Comparison of ENCODE assay signal across 28 cellular contexts in genomic region chr14:29320261-29320660, GRCh38.
DNase-seq lines count a peak whose midpoint lies in the region; ATAC-seq and TF ChIP-seq lines count a peak whose summit lies in the region.
"Had no signal": no experiment of that assay in that cellular context is flagged by ENCODE, and none has a peak within 500 bp of the region (broad histone marks: within the 10 kb centered on the region; RNA-seq: fewer than 3 reads in every experiment).

No MANE protein-coding gene starts in this region.

- H3K27me3 Mint-ChIP-seq in activated CD4-positive, alpha-beta T cell treated with anti-CD3 and anti-CD28 coated beads, Interleukin-2, amount 10 ng/mL, durations not matched to agents 24 days and 14 days = no peaks in the 10 kb centered on the region
- H3K27me3 Mint-ChIP-seq: activated naive CD4-positive, alpha-beta T cell treated with anti-CD3 and anti-CD28 coated beads, Interleukin-2, amount 50 U/mL, for 24 hours; activated T-helper 17 cell treated with anti-CD3 and anti-CD28 coated beads, Interleukin-2, amount 50 U/mL, for 72 hours; B cell; stimulated activated naive CD8-positive, alpha-beta T cell treated with anti-CD3 and anti-CD28 coated beads, Interleukin-15, amount 100 ng/mL, for 72 hours had no signal

- TF ChIP-seq CTCF in AG10803 (conservative IDR thresholded peaks at IDR 0.05; ENCODE audit: low read length) (no peak), brain microvascular endothelial cell (IDR thresholded peaks at IDR 0.05; ENCODE audit: low read depth, low read length, missing control alignments) (no peak)

- peaks cover 5% of the 10 kb centered on the region for H3K9me3 Mint-ChIP-seq in activated CD4-positive, alpha-beta T cell treated with anti-CD3 and anti-CD28 coated beads, Interleukin-2, amount 10 ng/mL, durations not matched to agents 24 days and 14 days
- H3K9me3 Mint-ChIP-seq: activated naive CD4-positive, alpha-beta T cell treated with anti-CD3 and anti-CD28 coated beads, Interleukin-2, amount 50 U/mL, for 24 hours had no signal

- H3K4me1 Mint-ChIP-seq in activated CD4-positive, alpha-beta T cell treated with anti-CD3 and anti-CD28 coated beads, Interleukin-2, amount 10 ng/mL, durations not matched to agents 24 days and 14 days = no peaks in the 10 kb centered on the region
- H3K4me1 Mint-ChIP-seq: activated naive CD4-positive, alpha-beta T cell treated with anti-CD3 and anti-CD28 coated beads, Interleukin-2, amount 50 U/mL, for 24 hours; activated T-helper 17 cell treated with anti-CD3 and anti-CD28 coated beads, Interleukin-2, amount 50 U/mL, for 72 hours; B cell; stimulated activated naive CD8-positive, alpha-beta T cell treated with anti-CD3 and anti-CD28 coated beads, Interleukin-15, amount 100 ng/mL, for 72 hours; WTC11 had no signal

- H3K4me3 Mint-ChIP-seq in activated CD4-positive, alpha-beta T cell treated with anti-CD3 and anti-CD28 coated beads, Interleukin-2, amount 10 ng/mL, durations not matched to agents 24 days and 14 days = no peak overlapping the region
- H3K4me3 Mint-ChIP-seq: activated naive CD4-positive, alpha-beta T cell treated with anti-CD3 and anti-CD28 coated beads, Interleukin-2, amount 50 U/mL, for 24 hours; activated T-helper 17 cell treated with anti-CD3 and anti-CD28 coated beads, Interleukin-2, amount 50 U/mL, for 72 hours; B cell; stimulated activated naive CD8-positive, alpha-beta T cell treated with anti-CD3 and anti-CD28 coated beads, Interleukin-15, amount 100 ng/mL, for 72 hours; WTC11 had no signal

- intact Hi-C loops in activated CD4-positive, alpha-beta T cell treated with anti-CD3 and anti-CD28 coated beads, Interleukin-2, amount 10 ng/mL, durations not matched to agents 24 days and 14 days (cut with micrococcal nuclease) = no loop called here

- H3K27ac Mint-ChIP-seq in activated CD4-positive, alpha-beta T cell treated with anti-CD3 and anti-CD28 coated beads, Interleukin-2, amount 10 ng/mL, durations not matched to agents 24 days and 14 days = no peak overlapping the region
- H3K27ac Mint-ChIP-seq: activated naive CD4-positive, alpha-beta T cell treated with anti-CD3 and anti-CD28 coated beads, Interleukin-2, amount 50 U/mL, for 24 hours; activated T-helper 17 cell treated with anti-CD3 and anti-CD28 coated beads, Interleukin-2, amount 50 U/mL, for 72 hours; B cell; stimulated activated naive CD8-positive, alpha-beta T cell treated with anti-CD3 and anti-CD28 coated beads, Interleukin-15, amount 100 ng/mL, for 72 hours; WTC11 had no signal

- no peaks in the 10 kb centered on the region for H3K36me3 Mint-ChIP-seq in activated CD4-positive, alpha-beta T cell treated with anti-CD3 and anti-CD28 coated beads, Interleukin-2, amount 10 ng/mL, durations not matched to agents 24 days and 14 days (ENCODE audit: low read depth)
- H3K36me3 Mint-ChIP-seq: activated naive CD4-positive, alpha-beta T cell treated with anti-CD3 and anti-CD28 coated beads, Interleukin-2, amount 50 U/mL, for 24 hours; WTC11 had no signal

- in situ Hi-C loops in brain microvascular endothelial cell (cut with HindIII; ENCODE audit: low pct_ligation_motif_present, low sequenced_read_pairs) = no loop called here

- no peaks in the 10 kb centered on the region for H3K36me3 ChIP-seq in brain microvascular endothelial cell (replicated peaks)
- H3K36me3 ChIP-seq: ascending aorta, colonic mucosa, gastroesophageal sphincter, lower lobe of right lung, sigmoid colon had no signal

- H3K4me3 ChIP-seq in AG10803 (ENCODE audit: low read length) (no peak overlapping the region), brain microvascular endothelial cell (ENCODE audit: low read depth, low read length) (no peak overlapping the region)
- H3K4me3 ChIP-seq: ascending aorta, colonic mucosa, gastroesophageal sphincter, lower lobe of right lung, sigmoid colon, tibial nerve had no signal

- no peak overlapping the region for H3K27ac ChIP-seq in brain microvascular endothelial cell
- H3K27ac ChIP-seq: ascending aorta, colonic mucosa, gastroesophageal sphincter, lower lobe of right lung, sigmoid colon, tibial nerve had no signal

- DNase-seq in AG10803 (ENCODE audit: low read depth) (peak; percentile 16), LHCN-M2 (ENCODE audit: low read depth) (peak; percentile 28), brain microvascular endothelial cell (peak; percentile 32), kidney tubule cell (ENCODE audit: low spot score) (peak; percentile 43), NCI-H2029 treated with DMSO at 0.1 percent for 48 hours (lab: John Stamatoyannopoulos, UW) (no peak)
- DNase-seq in activated CD4-positive, alpha-beta T cell treated with anti-CD3 and anti-CD28 coated beads, Interleukin-2, amount 10 ng/mL, durations not matched to agents 24 days and 14 days = no peak
- DNase-seq: activated CD4-positive, alpha-beta T cell treated with anti-CD3 and anti-CD28 coated beads, Interleukin-2, amount 50 U/mL, for 48 hours; activated CD8-positive, alpha-beta memory T cell treated with anti-CD3 and anti-CD28 coated beads, Interleukin-2, amount 50 U/mL, for 4 hours; colonic mucosa; effector memory CD4-positive, alpha-beta T cell; kidney; lower lobe of right lung; NCI-H1105; NCI-H2081; NCI-H345; NCI-H748 treated with DMSO at 0.1 percent for 48 hours; posterior cingulate gyrus; sigmoid colon; stimulated activated naive CD8-positive, alpha-beta T cell treated with anti-CD3 and anti-CD28 coated beads, Interleukin-15, amount 100 ng/mL, for 72 hours had no signal

- ATAC-seq in HG03108 (IDR thresholded peaks at IDR 0.05; ENCODE audit: unreplicated experiment) (no peak), GM19351 (IDR thresholded peaks at IDR 0.05; ENCODE audit: unreplicated experiment) (no peak)
- ATAC-seq: activated T-helper 17 cell treated with anti-CD3 and anti-CD28 coated beads, Interleukin-2, amount 50 U/mL, for 72 hours; gastroesophageal sphincter; lower lobe of right lung; stimulated activated naive CD8-positive, alpha-beta T cell treated with anti-CD3 and anti-CD28 coated beads, Interleukin-15, amount 100 ng/mL, for 72 hours; WTC11 had no signal

- no peaks in the 10 kb centered on the region for H3K27me3 ChIP-seq in brain microvascular endothelial cell (replicated peaks)
- H3K27me3 ChIP-seq: ascending aorta, colonic mucosa, gastroesophageal sphincter, sigmoid colon, tibial nerve had no signal

Comparison
In these comparisons a context has a peak if more than half of its experiments do, and no peak if none do; other contexts are left out.
1. DNase-seq: peak in AG10803 (single experiment), LHCN-M2 (single experiment), brain microvascular endothelial cell (single experiment) and kidney tubule cell (single experiment); none in activated CD4-positive, alpha-beta T cell treated with anti-CD3 and anti-CD28 coated beads, Interleukin-2, amount 10 ng/mL, durations not matched to agents 24 days and 14 days (single experiment) and NCI-H2029 treated with DMSO at 0.1 percent for 48 hours (single experiment).